8 cellular contexts compared by ENCODE assay signal in genomic region chr3:188578579-188579363, GRCh38.
DNase-seq lines count a peak whose midpoint lies in the region; ATAC-seq and TF ChIP-seq lines count a peak whose summit lies in the region.

No MANE protein-coding gene starts in this region.

- no peaks in the 10 kb centered on the region for H3K79me2 ChIP-seq in OCI-LY7 (ENCODE audit: insufficient read depth, low read depth, low read length)

- no peak overlapping the region for H2AFZ ChIP-seq in OCI-LY7 (ENCODE audit: low read length)

- no TSS peak for BruUV-seq in OCI-LY7 (replicated peaks; lab: Mats Ljungman, UMichigan)

- TF ChIP-seq CTCF in OCI-LY7 (conservative IDR thresholded peaks at IDR 0.05; ENCODE audit: low read length) = no peak

- no peaks in the 10 kb centered on the region for H3K9me2 ChIP-seq in OCI-LY7 (ENCODE audit: insufficient read depth, low read length)

- H3K9me3 ChIP-seq in OCI-LY7 (ENCODE audit: low read length) = no peaks in the 10 kb centered on the region

- no peaks in the 10 kb centered on the region for H4K20me1 ChIP-seq in OCI-LY7 (ENCODE audit: insufficient read depth, low read length)

- no peak overlapping the region for H3K27ac ChIP-seq in OCI-LY7 (ENCODE audit: low read depth, low read length, poor library complexity, severe bottlenecking)

- H3K4me1 ChIP-seq in OCI-LY7 (ENCODE audit: insufficient read depth, low read length, poor library complexity, severe bottlenecking) = peaks cover 64% of the 10 kb centered on the region

- peak overlapping the region; percentile 39 for H3K4me2 ChIP-seq in OCI-LY7 (ENCODE audit: low read length)

- CTCF ChIA-PET in OCI-LY7 (lab: Charles Lee; ENCODE audit: unreplicated experiment) = no interaction called here

- no peak overlapping the region for H3K4me3 ChIP-seq in OCI-LY7 (ENCODE audit: low read depth, low read length, poor library complexity, severe bottlenecking)

- intact Hi-C loops in OCI-LY7 (cut with micrococcal nuclease; ENCODE audit: unreplicated experiment) = no loop called here
- intact Hi-C loops in sciatic nerve (cut with DNase I) = no loop called here

- POLR2A ChIA-PET in OCI-LY7 (lab: Charles Lee) = interaction anchor here (0.7 to 1.8 kb wide), 2 partner anchors 8 to 354 kb away, joined by 3 to 4 read pairs; no protein-coding TSS in a partner anchor

- H3K36me3 ChIP-seq in OCI-LY7 (ENCODE audit: insufficient read depth, low read length) = no peaks in the 10 kb centered on the region

- ATAC-seq in sciatic nerve = peak; percentile 95
- no peak for ATAC-seq in HG03280 (IDR thresholded peaks at IDR 0.05; ENCODE audit: unreplicated experiment)

- peak; percentile 76 for DNase-seq in GM03348 (ENCODE audit: low spot score)
- peak; percentile 30 for DNase-seq in OCI-LY7 (ENCODE audit: low spot score)
- DNase-seq in fibroblast of the conjunctiva (ENCODE audit: low read depth) = peak; percentile 80
- DNase-seq in sciatic nerve (ENCODE audit: low spot score) = peak; percentile 81
- no peak for DNase-seq in NCI-H82 treated with DMSO at 0.1 percent for 48 hours (lab: John Stamatoyannopoulos, UW; ENCODE audit: unreplicated experiment)
- DNase-seq in GM19240 (ENCODE audit: insufficient read length, low spot score) = no peak
- DNase-seq in NCI-H2227 treated with DMSO at 0.1 percent for 48 hours (lab: John Stamatoyannopoulos, UW) = no peak

Comparison
In these comparisons a context has a peak if more than half of its experiments do, and no peak if none do; other contexts are left out.
1. DNase-seq: peak in GM03348 (single experiment), OCI-LY7 (single experiment), fibroblast of the conjunctiva (single experiment) and sciatic nerve (single experiment); none in NCI-H82 treated with DMSO at 0.1 percent for 48 hours (single experiment), GM19240 (single experiment) and NCI-H2227 treated with DMSO at 0.1 percent for 48 hours (single experiment).